In genomic region chr3:8520816-8521415, GRCh38 we compare ENCODE assay signal across 10 cellular contexts.
"Had no signal": no experiment of that assay in that cellular context is flagged by ENCODE, and none has a peak within 500 bp of the region (broad histone marks: within the 10 kb centered on the region; RNA-seq: fewer than 3 reads in every experiment).

No MANE protein-coding gene starts in this region.

- H3K4me1 Mint-ChIP-seq: memory B cell had no signal

- H3K9me3 Mint-ChIP-seq: activated CD4-positive, alpha-beta memory T cell treated with anti-CD3 and anti-CD28 coated beads for 36 hours; natural killer cell treated with Interleukin-12 subunit alpha and Interleukin-12 subunit beta and Interleukin-15 and Interleukin-18, amount 100 ng/mL, for 72 hours had no signal

- H3K27me3 Mint-ChIP-seq: activated CD4-positive, alpha-beta memory T cell treated with anti-CD3 and anti-CD28 coated beads for 36 hours; memory B cell had no signal

- DNase-seq: activated CD4-positive, alpha-beta memory T cell treated with anti-CD3 and anti-CD28 coated beads for 36 hours; activated T-cell treated with anti-CD3 and anti-CD28 coated beads, Interleukin-2, amount 50 U/mL, for 72 hours; caudate nucleus; cortex of kidney; effector memory CD4-positive, alpha-beta T cell; T-helper 9 cell; trophoblast cell had no signal

- H3K4me3 Mint-ChIP-seq: activated CD4-positive, alpha-beta memory T cell treated with anti-CD3 and anti-CD28 coated beads for 36 hours; activated T-cell treated with anti-CD3 and anti-CD28 coated beads, Interleukin-2, amount 50 U/mL, for 72 hours; memory B cell; natural killer cell treated with Interleukin-12 subunit alpha and Interleukin-12 subunit beta and Interleukin-15 and Interleukin-18, amount 100 ng/mL, for 72 hours had no signal

- ATAC-seq: activated T-cell treated with anti-CD3 and anti-CD28 coated beads, Interleukin-2, amount 50 U/mL, for 72 hours; natural killer cell treated with Interleukin-12 subunit alpha and Interleukin-12 subunit beta and Interleukin-15 and Interleukin-18, amount 100 ng/mL, for 72 hours had no signal

- H3K27ac Mint-ChIP-seq: activated CD4-positive, alpha-beta memory T cell treated with anti-CD3 and anti-CD28 coated beads for 36 hours; activated T-cell treated with anti-CD3 and anti-CD28 coated beads, Interleukin-2, amount 50 U/mL, for 72 hours; memory B cell; natural killer cell treated with Interleukin-12 subunit alpha and Interleukin-12 subunit beta and Interleukin-15 and Interleukin-18, amount 100 ng/mL, for 72 hours had no signal

- H3K4me3 ChIP-seq: skin epidermis had no signal

- H3K36me3 Mint-ChIP-seq: activated CD4-positive, alpha-beta memory T cell treated with anti-CD3 and anti-CD28 coated beads for 36 hours; natural killer cell treated with Interleukin-12 subunit alpha and Interleukin-12 subunit beta and Interleukin-15 and Interleukin-18, amount 100 ng/mL, for 72 hours had no signal
